ENCODE assay signal across 1 cellular context in genomic region chr17:3308603-3309002, GRCh38.
TF ChIP-seq lines count a peak whose summit lies in the region.

No MANE protein-coding gene starts in this region.

TF ChIP-seq in HCT116, 20 proteins besides CTCF, POLR2A, EP300 and RAD21 (continued from another document):
- TF ChIP-seq, protein P1, sequence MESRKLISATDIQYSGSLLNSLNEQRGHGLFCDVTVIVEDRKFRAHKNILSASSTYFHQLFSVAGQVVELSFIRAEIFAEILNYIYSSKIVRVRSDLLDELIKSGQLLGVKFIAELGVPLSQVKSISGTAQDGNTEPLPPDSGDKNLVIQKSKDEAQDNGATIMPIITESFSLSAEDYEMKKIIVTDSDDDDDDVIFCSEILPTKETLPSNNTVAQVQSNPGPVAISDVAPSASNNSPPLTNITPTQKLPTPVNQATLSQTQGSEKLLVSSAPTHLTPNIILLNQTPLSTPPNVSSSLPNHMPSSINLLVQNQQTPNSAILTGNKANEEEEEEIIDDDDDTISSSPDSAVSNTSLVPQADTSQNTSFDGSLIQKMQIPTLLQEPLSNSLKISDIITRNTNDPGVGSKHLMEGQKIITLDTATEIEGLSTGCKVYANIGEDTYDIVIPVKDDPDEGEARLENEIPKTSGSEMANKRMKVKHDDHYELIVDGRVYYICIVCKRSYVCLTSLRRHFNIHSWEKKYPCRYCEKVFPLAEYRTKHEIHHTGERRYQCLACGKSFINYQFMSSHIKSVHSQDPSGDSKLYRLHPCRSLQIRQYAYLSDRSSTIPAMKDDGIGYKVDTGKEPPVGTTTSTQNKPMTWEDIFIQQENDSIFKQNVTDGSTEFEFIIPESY (IDR thresholded peaks at IDR 0.05; ENCODE audit: extremely low read depth, insufficient replicate concordance, low read length), result no peak
- no peak for TF ChIP-seq SP1 (IDR thresholded peaks at IDR 0.05; ENCODE audit: low read depth)
